In genomic region chr18:56413862-56414261, GRCh38 we compare ENCODE assay signal across 18 cellular contexts.
"Had no signal": no experiment of that assay in that cellular context is flagged by ENCODE, and none has a peak within 500 bp of the region (broad histone marks: within the 10 kb centered on the region; RNA-seq: fewer than 3 reads in every experiment).

No MANE protein-coding gene starts in this region.

- H3K36me3 Mint-ChIP-seq: naive thymus-derived CD4-positive, alpha-beta T cell had no signal

- DNase-seq: colonic mucosa; dermis blood vessel endothelial cell; esophagus squamous epithelium; foreskin fibroblast; islet precursor cell; mammary epithelial cell; naive thymus-derived CD4-positive, alpha-beta T cell; nephron progenitor cell; sigmoid colon; stimulated activated CD4-positive, alpha-beta T cell treated with anti-CD3 and anti-CD28 coated beads, Interleukin-2, amount 100 ng/mL, for 24 hours; stimulated activated CD4-positive, alpha-beta T cell treated with anti-CD3 and anti-CD28 coated beads, Interleukin-4, amount 100 ng/mL, for 4 hours; stimulated activated naive B cell treated with anti-CD40 and anti-IgM and Interleukin-4, amounts not matched to agents 10 μg/mL and 1 μg/mL and 100 μg/mL, for 72 hours; stimulated activated naive CD8-positive, alpha-beta T cell treated with anti-CD3 and anti-CD28 coated beads, Interleukin-15, amount 100 ng/mL, for 72 hours; testis; transverse colon had no signal

- H3K9me3 ChIP-seq: colonic mucosa, esophagus squamous epithelium, neutrophil, right atrium auricular region, sigmoid colon, testis, transverse colon had no signal

- H3K27me3 ChIP-seq: colonic mucosa, esophagus squamous epithelium, neutrophil, right atrium auricular region, sigmoid colon, testis, transverse colon had no signal

- H3K27ac ChIP-seq: colonic mucosa, esophagus squamous epithelium, neutrophil, right atrium auricular region, sigmoid colon, skin epidermis, testis, transverse colon had no signal

- H3K27me3 Mint-ChIP-seq: stimulated activated naive B cell treated with anti-CD40 and anti-IgM and Interleukin-4, amounts not matched to agents 10 μg/mL and 1 μg/mL and 100 μg/mL, for 72 hours; stimulated activated naive CD8-positive, alpha-beta T cell treated with anti-CD3 and anti-CD28 coated beads, Interleukin-15, amount 100 ng/mL, for 72 hours had no signal

- H3K4me3 Mint-ChIP-seq: naive thymus-derived CD4-positive, alpha-beta T cell; nephron progenitor cell; stimulated activated naive B cell treated with anti-CD40 and anti-IgM and Interleukin-4, amounts not matched to agents 10 μg/mL and 1 μg/mL and 100 μg/mL, for 72 hours; stimulated activated naive CD8-positive, alpha-beta T cell treated with anti-CD3 and anti-CD28 coated beads, Interleukin-15, amount 100 ng/mL, for 72 hours had no signal

- H3K4me3 ChIP-seq: colonic mucosa, esophagus squamous epithelium, right atrium auricular region, sigmoid colon, skin epidermis, testis, transverse colon had no signal

- H3K4me1 ChIP-seq: colonic mucosa, esophagus squamous epithelium, right atrium auricular region, sigmoid colon, transverse colon had no signal

- H3K36me3 ChIP-seq: colonic mucosa, esophagus squamous epithelium, neutrophil, right atrium auricular region, sigmoid colon, transverse colon had no signal

- H3K4me1 Mint-ChIP-seq: naive thymus-derived CD4-positive, alpha-beta T cell; nephron progenitor cell; stimulated activated naive B cell treated with anti-CD40 and anti-IgM and Interleukin-4, amounts not matched to agents 10 μg/mL and 1 μg/mL and 100 μg/mL, for 72 hours; stimulated activated naive CD8-positive, alpha-beta T cell treated with anti-CD3 and anti-CD28 coated beads, Interleukin-15, amount 100 ng/mL, for 72 hours had no signal

- H3K27ac Mint-ChIP-seq: nephron progenitor cell; stimulated activated naive B cell treated with anti-CD40 and anti-IgM and Interleukin-4, amounts not matched to agents 10 μg/mL and 1 μg/mL and 100 μg/mL, for 72 hours; stimulated activated naive CD8-positive, alpha-beta T cell treated with anti-CD3 and anti-CD28 coated beads, Interleukin-15, amount 100 ng/mL, for 72 hours had no signal
